Comparison of ENCODE assay signal across 1 cellular context in genomic region chr13:65971541-65971940, GRCh38.
TF ChIP-seq lines count a peak whose summit lies in the region.

No MANE protein-coding gene starts in this region.

TF ChIP-seq in GM23338, 12 proteins besides CTCF, POLR2A, EP300 and RAD21 (continued from another document):
- no peak for TF ChIP-seq CREB1 (CRISPR knock-in tag; IDR thresholded peaks at IDR 0.05; ENCODE audit: low read depth)
- no peak for TF ChIP-seq REST (IDR thresholded peaks at IDR 0.05; ENCODE audit: unreplicated experiment)
- TF ChIP-seq ZNF331 (CRISPR knock-in tag; IDR thresholded peaks at IDR 0.05; ENCODE audit: low read depth) = no peak
- no peak for TF ChIP-seq POLR2AphosphoS5 (IDR thresholded peaks at IDR 0.05; ENCODE audit: low read depth)
- TF ChIP-seq STAT1 (IDR thresholded peaks at IDR 0.05; ENCODE audit: unreplicated experiment) = no peak
- TF ChIP-seq NANOG (IDR thresholded peaks at IDR 0.05; ENCODE audit: borderline replicate concordance) = no peak
- TF ChIP-seq ZNF114 (CRISPR knock-in tag; IDR thresholded peaks at IDR 0.05) = no peak
- no peak for TF ChIP-seq ZNF462 (CRISPR knock-in tag; IDR thresholded peaks at IDR 0.05)
- no peak for TF ChIP-seq EZH2 (IDR thresholded peaks at IDR 0.05; ENCODE audit: low read depth, unreplicated experiment)
- no peak for TF ChIP-seq EZH2phosphoT487 (IDR thresholded peaks at IDR 0.05; ENCODE audit: unreplicated experiment)
- no peak for TF ChIP-seq JUNB (IDR thresholded peaks at IDR 0.05; ENCODE audit: unreplicated experiment)
TF ChIP-seq in GM23338: peak in this region for 0.
